1 cellular context compared by ENCODE assay signal in the genomic region with DNA sequence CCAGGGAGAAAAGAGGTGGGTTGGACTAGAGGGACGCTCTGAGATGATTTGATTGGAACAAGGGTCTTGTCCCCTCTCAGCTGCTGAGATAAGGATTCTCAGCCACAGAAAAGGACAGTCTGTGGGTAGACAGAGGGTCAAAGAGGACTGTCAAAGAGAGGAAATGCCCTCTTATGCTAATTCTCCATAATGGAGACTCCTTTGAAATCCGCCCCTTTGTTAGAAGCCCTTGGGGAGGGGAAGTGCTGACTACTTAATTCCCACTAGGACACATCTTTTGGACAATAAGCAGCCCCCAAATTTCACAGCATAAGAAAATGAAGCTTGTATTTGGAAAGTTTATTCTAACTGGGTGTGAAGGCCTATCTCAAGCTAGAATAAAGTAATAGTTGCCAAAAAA.
TF ChIP-seq lines count a peak whose summit lies in the region.

No MANE protein-coding gene starts in this region.

TF ChIP-seq in WTC11, 78 proteins besides CTCF, POLR2A, EP300 and RAD21:
- no peak for TF ChIP-seq NR2C2 (CRISPR knock-in tag; IDR thresholded peaks at IDR 0.05)
- TF ChIP-seq ZBTB43 (CRISPR knock-in tag; IDR thresholded peaks at IDR 0.05): no peak
- no peak for TF ChIP-seq CREM (CRISPR knock-in tag; IDR thresholded peaks at IDR 0.05)
- no peak for TF ChIP-seq ZNF512 (CRISPR knock-in tag; IDR thresholded peaks at IDR 0.05; ENCODE audit: borderline replicate concordance)
- no peak for TF ChIP-seq ZNF232 (CRISPR knock-in tag; IDR thresholded peaks at IDR 0.05)
- no peak for TF ChIP-seq TEAD4 (CRISPR knock-in tag; IDR thresholded peaks at IDR 0.05)
- TF ChIP-seq USF2 (CRISPR knock-in tag; IDR thresholded peaks at IDR 0.05): no peak
- TF ChIP-seq FOXP4 (CRISPR knock-in tag; IDR thresholded peaks at IDR 0.05): no peak
- no peak for TF ChIP-seq ZNF317 (CRISPR knock-in tag; IDR thresholded peaks at IDR 0.05; ENCODE audit: borderline replicate concordance, low read depth)
- TF ChIP-seq, protein P1, sequence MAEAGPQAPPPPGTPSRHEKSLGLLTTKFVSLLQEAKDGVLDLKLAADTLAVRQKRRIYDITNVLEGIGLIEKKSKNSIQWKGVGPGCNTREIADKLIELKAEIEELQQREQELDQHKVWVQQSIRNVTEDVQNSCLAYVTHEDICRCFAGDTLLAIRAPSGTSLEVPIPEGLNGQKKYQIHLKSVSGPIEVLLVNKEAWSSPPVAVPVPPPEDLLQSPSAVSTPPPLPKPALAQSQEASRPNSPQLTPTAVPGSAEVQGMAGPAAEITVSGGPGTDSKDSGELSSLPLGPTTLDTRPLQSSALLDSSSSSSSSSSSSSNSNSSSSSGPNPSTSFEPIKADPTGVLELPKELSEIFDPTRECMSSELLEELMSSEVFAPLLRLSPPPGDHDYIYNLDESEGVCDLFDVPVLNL (CRISPR knock-in tag; IDR thresholded peaks at IDR 0.05; ENCODE audit: borderline replicate concordance, low read depth): no peak
- no peak for TF ChIP-seq IRF2 (CRISPR knock-in tag; IDR thresholded peaks at IDR 0.05; ENCODE audit: borderline replicate concordance, low read depth)
- TF ChIP-seq ZNF121 (CRISPR knock-in tag; IDR thresholded peaks at IDR 0.05): no peak
- TF ChIP-seq MXD4 (CRISPR knock-in tag; IDR thresholded peaks at IDR 0.05; ENCODE audit: borderline replicate concordance): no peak
- TF ChIP-seq, protein P2, sequence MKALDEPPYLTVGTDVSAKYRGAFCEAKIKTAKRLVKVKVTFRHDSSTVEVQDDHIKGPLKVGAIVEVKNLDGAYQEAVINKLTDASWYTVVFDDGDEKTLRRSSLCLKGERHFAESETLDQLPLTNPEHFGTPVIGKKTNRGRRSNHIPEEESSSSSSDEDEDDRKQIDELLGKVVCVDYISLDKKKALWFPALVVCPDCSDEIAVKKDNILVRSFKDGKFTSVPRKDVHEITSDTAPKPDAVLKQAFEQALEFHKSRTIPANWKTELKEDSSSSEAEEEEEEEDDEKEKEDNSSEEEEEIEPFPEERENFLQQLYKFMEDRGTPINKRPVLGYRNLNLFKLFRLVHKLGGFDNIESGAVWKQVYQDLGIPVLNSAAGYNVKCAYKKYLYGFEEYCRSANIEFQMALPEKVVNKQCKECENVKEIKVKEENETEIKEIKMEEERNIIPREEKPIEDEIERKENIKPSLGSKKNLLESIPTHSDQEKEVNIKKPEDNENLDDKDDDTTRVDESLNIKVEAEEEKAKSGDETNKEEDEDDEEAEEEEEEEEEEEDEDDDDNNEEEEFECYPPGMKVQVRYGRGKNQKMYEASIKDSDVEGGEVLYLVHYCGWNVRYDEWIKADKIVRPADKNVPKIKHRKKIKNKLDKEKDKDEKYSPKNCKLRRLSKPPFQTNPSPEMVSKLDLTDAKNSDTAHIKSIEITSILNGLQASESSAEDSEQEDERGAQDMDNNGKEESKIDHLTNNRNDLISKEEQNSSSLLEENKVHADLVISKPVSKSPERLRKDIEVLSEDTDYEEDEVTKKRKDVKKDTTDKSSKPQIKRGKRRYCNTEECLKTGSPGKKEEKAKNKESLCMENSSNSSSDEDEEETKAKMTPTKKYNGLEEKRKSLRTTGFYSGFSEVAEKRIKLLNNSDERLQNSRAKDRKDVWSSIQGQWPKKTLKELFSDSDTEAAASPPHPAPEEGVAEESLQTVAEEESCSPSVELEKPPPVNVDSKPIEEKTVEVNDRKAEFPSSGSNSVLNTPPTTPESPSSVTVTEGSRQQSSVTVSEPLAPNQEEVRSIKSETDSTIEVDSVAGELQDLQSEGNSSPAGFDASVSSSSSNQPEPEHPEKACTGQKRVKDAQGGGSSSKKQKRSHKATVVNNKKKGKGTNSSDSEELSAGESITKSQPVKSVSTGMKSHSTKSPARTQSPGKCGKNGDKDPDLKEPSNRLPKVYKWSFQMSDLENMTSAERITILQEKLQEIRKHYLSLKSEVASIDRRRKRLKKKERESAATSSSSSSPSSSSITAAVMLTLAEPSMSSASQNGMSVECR (CRISPR knock-in tag; IDR thresholded peaks at IDR 0.05; ENCODE audit: borderline replicate concordance): no peak
- no peak for TF ChIP-seq ATF1 (CRISPR knock-in tag; IDR thresholded peaks at IDR 0.05)
- no peak for TF ChIP-seq E2F5 (CRISPR knock-in tag; IDR thresholded peaks at IDR 0.05)
- no peak for TF ChIP-seq ZNF219 (CRISPR knock-in tag; IDR thresholded peaks at IDR 0.05; ENCODE audit: borderline replicate concordance)
- no peak for TF ChIP-seq OVOL2 (CRISPR knock-in tag; IDR thresholded peaks at IDR 0.05; ENCODE audit: borderline replicate concordance)
- TF ChIP-seq, protein P3, sequence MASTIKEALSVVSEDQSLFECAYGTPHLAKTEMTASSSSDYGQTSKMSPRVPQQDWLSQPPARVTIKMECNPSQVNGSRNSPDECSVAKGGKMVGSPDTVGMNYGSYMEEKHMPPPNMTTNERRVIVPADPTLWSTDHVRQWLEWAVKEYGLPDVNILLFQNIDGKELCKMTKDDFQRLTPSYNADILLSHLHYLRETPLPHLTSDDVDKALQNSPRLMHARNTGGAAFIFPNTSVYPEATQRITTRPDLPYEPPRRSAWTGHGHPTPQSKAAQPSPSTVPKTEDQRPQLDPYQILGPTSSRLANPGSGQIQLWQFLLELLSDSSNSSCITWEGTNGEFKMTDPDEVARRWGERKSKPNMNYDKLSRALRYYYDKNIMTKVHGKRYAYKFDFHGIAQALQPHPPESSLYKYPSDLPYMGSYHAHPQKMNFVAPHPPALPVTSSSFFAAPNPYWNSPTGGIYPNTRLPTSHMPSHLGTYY (CRISPR knock-in tag; IDR thresholded peaks at IDR 0.05): no peak
